In genomic region chr2:121099329-121100318, GRCh38 we compare ENCODE assay signal across 9 cellular contexts.
DNase-seq lines count a peak whose midpoint lies in the region; ATAC-seq, FAIRE-seq and TF ChIP-seq lines count a peak whose summit lies in the region.
"Had no signal": no experiment of that assay in that cellular context is flagged by ENCODE, and none has a peak within 500 bp of the region (broad histone marks: within the 10 kb centered on the region; RNA-seq: fewer than 3 reads in every experiment).

No MANE protein-coding gene starts in this region.

- no peak overlapping the region for H3K4me2 ChIP-seq in SK-N-SH

- TF ChIP-seq CTCF in SK-N-SH (IDR thresholded peaks at IDR 0.05), result peak; percentile 52

- no peaks in the 10 kb centered on the region for H3K9me2 ChIP-seq in SK-N-SH

- H3K27me3 ChIP-seq in SK-N-SH (ENCODE audit: insufficient read depth) (peaks cover 31% of the 10 kb centered on the region), right cardiac atrium (ENCODE audit: control insufficient read depth, insufficient read depth) (no peaks in the 10 kb centered on the region)

- H3K27ac Mint-ChIP-seq in stimulated activated naive CD8-positive, alpha-beta T cell treated with anti-CD3 and anti-CD28 coated beads, Interleukin-15, amount 100 ng/mL, for 72 hours, result no peak overlapping the region

- H3F3A ChIP-seq in SK-N-SH (replicated peaks; ENCODE audit: insufficient read depth), result no peaks in the 10 kb centered on the region

- H3K9me3 ChIP-seq in SK-N-SH (no peaks in the 10 kb centered on the region), right cardiac atrium (ENCODE audit: control insufficient read depth, low read length) (no peaks in the 10 kb centered on the region)

- no peaks in the 10 kb centered on the region for H3K36me3 ChIP-seq in SK-N-SH (replicated peaks in 1 of 2; ENCODE audit: control insufficient read depth in 1 of 2, insufficient read depth in 2 of 2, low read length in 1 of 2)

- CTCF ChIA-PET in SK-N-SH (lab: Yijun Ruan, JAX), result interaction anchor here (0.7 to 10.0 kb wide), 28 partner anchors 9 to 619 kb away, joined by 3 to 272 read pairs (median 4); no protein-coding TSS in a partner anchor

- no peak for TF ChIP-seq EP300 in SK-N-SH (IDR thresholded peaks at IDR 0.05; ENCODE audit: borderline replicate concordance in 1 of 2, low read depth in 1 of 2, low read length in 1 of 2)

- H3K4me1 ChIP-seq in SK-N-SH (ENCODE audit: control insufficient read depth in 1 of 2, insufficient read depth in 2 of 2, low read depth in 1 of 2, low read length in 1 of 2) (peaks cover 0 to 8% of the 10 kb centered on the region in 2 experiments; a peak in 1 of 4 replicates), right cardiac atrium (ENCODE audit: control insufficient read depth, insufficient read depth, low read length) (peaks cover 2% of the 10 kb centered on the region)

- no peak overlapping the region for H3K9ac ChIP-seq in SK-N-SH

- no peaks in the 10 kb centered on the region for H3K4me1 Mint-ChIP-seq in stimulated activated naive CD8-positive, alpha-beta T cell treated with anti-CD3 and anti-CD28 coated beads, Interleukin-15, amount 100 ng/mL, for 72 hours

- intact Hi-C loops in Right ventricle myocardium inferior (cut with DNase I) (loop anchor here (10.0 kb wide), 1 partner anchor 625 kb away; no protein-coding TSS in a partner anchor), cardiac septum (cut with DNase I) (loop anchor here (10.0 kb wide), 1 partner anchor 195 kb away; no protein-coding TSS in a partner anchor), right cardiac atrium (cut with DNase I) (loop anchor here (5.0 to 10.0 kb wide), 3 partner anchors 255 to 265 kb away; no protein-coding TSS in a partner anchor)

- POLR2A ChIA-PET in SK-N-SH (lab: Yijun Ruan, JAX), result interaction anchor here (0.8 kb wide), 1 partner anchor 1416 kb away, joined by 3 read pairs; no protein-coding TSS in a partner anchor

- H3K4me3 Mint-ChIP-seq in stimulated activated naive CD8-positive, alpha-beta T cell treated with anti-CD3 and anti-CD28 coated beads, Interleukin-15, amount 100 ng/mL, for 72 hours, result no peak overlapping the region

- WGBS in SK-N-SH (ENCODE audit: low lambda C conversion rate), result 29% methylated on average over 3 of the region's 8 CpGs
- WGBS in right cardiac atrium, result 51% methylated on average over 8 of the region's 8 CpGs

- H3K27me3 Mint-ChIP-seq in stimulated activated naive CD8-positive, alpha-beta T cell treated with anti-CD3 and anti-CD28 coated beads, Interleukin-15, amount 100 ng/mL, for 72 hours, result peaks cover 28% of the 10 kb centered on the region

- no peaks in the 10 kb centered on the region for H4K20me1 ChIP-seq in SK-N-SH (ENCODE audit: insufficient read depth)

- ATAC-seq in Right ventricle myocardium inferior (peak; percentile 91), right cardiac atrium (peak; percentile 73 to 85), HG03045 (IDR thresholded peaks at IDR 0.05; ENCODE audit: unreplicated experiment) (no peak)
- no peak for ATAC-seq in stimulated activated naive CD8-positive, alpha-beta T cell treated with anti-CD3 and anti-CD28 coated beads, Interleukin-15, amount 100 ng/mL, for 72 hours

- H3K4me3 ChIP-seq in SK-N-SH (ENCODE audit: low read depth in 2 of 2, low read length in 1 of 2), result no peak overlapping the region
- no peak overlapping the region for H3K4me3 ChIP-seq in right cardiac atrium (ENCODE audit: low read length)

- H3K79me2 ChIP-seq in SK-N-SH (ENCODE audit: insufficient read depth), result no peaks in the 10 kb centered on the region

- TF ChIP-seq RAD21 in SK-N-SH (IDR thresholded peaks at IDR 0.05; ENCODE audit: low read length), result peak; percentile 46; the same call in 1 of the 2 replicates

- no peaks in the 10 kb centered on the region for H3K9me3 Mint-ChIP-seq in stimulated activated naive CD8-positive, alpha-beta T cell treated with anti-CD3 and anti-CD28 coated beads, Interleukin-15, amount 100 ng/mL, for 72 hours

- DNase-seq in Right ventricle myocardium inferior (ENCODE audit: missing footprints) (no peak), cardiac septum (ENCODE audit: low spot score) (no peak), SK-N-SH (peak; percentile 65), right cardiac atrium (peak in 2 of 3 donors; percentile 60 to 61), urothelium cell line (ENCODE audit: low spot score) (peak; percentile 80), OCI-M1 (lab: John Stamatoyannopoulos, UW) (no peak)
- DNase-seq in stimulated activated naive CD8-positive, alpha-beta T cell treated with anti-CD3 and anti-CD28 coated beads, Interleukin-15, amount 100 ng/mL, for 72 hours, result no peak
- DNase-seq: NCI-H187 treated with DMSO at 0.1 percent for 48 hours had no signal

- peak; percentile 73 for FAIRE-seq in urothelium cell line (lab: Jason Lieb, UNC)

- no peak overlapping the region for H3K27ac ChIP-seq in SK-N-SH (ENCODE audit: low read depth in 2 of 2, low read length in 1 of 2)
- no peak overlapping the region for H3K27ac ChIP-seq in right cardiac atrium (ENCODE audit: low read length)

- no peak overlapping the region for H2AFZ ChIP-seq in SK-N-SH (ENCODE audit: low read depth)

TF ChIP-seq in SK-N-SH, 30 proteins besides CTCF, POLR2A, EP300 and RAD21:
- peak; percentile 35 for TF ChIP-seq SMC3 (IDR thresholded peaks at IDR 0.05; ENCODE audit: low read depth, low read length)
- TF ChIP-seq USF1 (IDR thresholded peaks at IDR 0.05; ENCODE audit: borderline replicate concordance, low read depth), result no peak
- no peak for TF ChIP-seq TEAD4 (IDR thresholded peaks at IDR 0.05; ENCODE audit: borderline replicate concordance, insufficient read depth)
- no peak for TF ChIP-seq SIN3A (IDR thresholded peaks at IDR 0.05; ENCODE audit: borderline replicate concordance, low read depth, low read length)
- TF ChIP-seq TAF1 (IDR thresholded peaks at IDR 0.05; ENCODE audit: borderline replicate concordance, low read depth, low read length), result no peak
- no peak for TF ChIP-seq IRF3 (IDR thresholded peaks at IDR 0.05; ENCODE audit: low read depth, low read length)
- TF ChIP-seq RXRA (IDR thresholded peaks at IDR 0.05; ENCODE audit: borderline replicate concordance, low read depth), result no peak
- TF ChIP-seq MXI1 (IDR thresholded peaks at IDR 0.05; ENCODE audit: low read depth, low read length), result no peak
TF ChIP-seq in SK-N-SH: peak in this region for 1.

Comparison
In these comparisons a context has a peak if more than half of its experiments do, and no peak if none do; other contexts are left out.
1. DNase-seq: peak in SK-N-SH (single experiment), right cardiac atrium (2 of 3) and urothelium cell line (single experiment); none in Right ventricle myocardium inferior (single experiment), cardiac septum (single experiment), stimulated activated naive CD8-positive, alpha-beta T cell treated with anti-CD3 and anti-CD28 coated beads, Interleukin-15, amount 100 ng/mL, for 72 hours (0 of 2) and OCI-M1 (single experiment).
2. ATAC-seq: peak in Right ventricle myocardium inferior (single experiment) and right cardiac atrium (2 of 2); none in stimulated activated naive CD8-positive, alpha-beta T cell treated with anti-CD3 and anti-CD28 coated beads, Interleukin-15, amount 100 ng/mL, for 72 hours (single experiment) and HG03045 (single experiment).